In genomic region chr9:87498046-87498815, GRCh38 we compare ENCODE assay signal across 8 cellular contexts. TPM values are rescaled to one million over a fixed set of nuclear protein-coding genes. Genes with fewer than 3 reads are reported as not detected.
A peak's percentile ranks its signal among the peaks of the same experiment; 100 is the strongest.
DNase-seq lines count a peak whose midpoint lies in the region; ATAC-seq and TF ChIP-seq lines count a peak whose summit lies in the region.

No MANE protein-coding gene starts in this region.

- H3K4me3 Mint-ChIP-seq in CD14-positive monocyte, result peak overlapping the region; percentile 97 to 100
- peak overlapping the region; percentile 67 for H3K4me3 Mint-ChIP-seq in activated naive CD8-positive, alpha-beta T cell treated with anti-CD3 and anti-CD28 coated beads, Interleukin-2, amount 50 U/mL, for 24 hours

- peak; percentile 11 for TF ChIP-seq CTCF in CD14-positive monocyte (IDR thresholded peaks at IDR 0.05)

- peak overlapping the region; percentile 90 to 96 (median 91) for H3K27ac Mint-ChIP-seq in CD14-positive monocyte
- no peak overlapping the region for H3K27ac Mint-ChIP-seq in activated naive CD8-positive, alpha-beta T cell treated with anti-CD3 and anti-CD28 coated beads, Interleukin-2, amount 50 U/mL, for 24 hours

- peaks cover 0 to 3% (median 0%) of the 10 kb centered on the region in 7 donors for H3K9me3 Mint-ChIP-seq in CD14-positive monocyte
- H3K9me3 Mint-ChIP-seq in activated naive CD8-positive, alpha-beta T cell treated with anti-CD3 and anti-CD28 coated beads, Interleukin-2, amount 50 U/mL, for 24 hours, result peaks cover 4% of the 10 kb centered on the region

- ATAC-seq in GM19035 (IDR thresholded peaks at IDR 0.05; ENCODE audit: unreplicated experiment) (peak; percentile 26), left ventricle myocardium superior (peak; percentile 77), GM18517 (IDR thresholded peaks at IDR 0.05; ENCODE audit: unreplicated experiment) (no peak)
- no peak for ATAC-seq in activated naive CD8-positive, alpha-beta T cell treated with anti-CD3 and anti-CD28 coated beads, Interleukin-2, amount 50 U/mL, for 24 hours

- H3K27me3 Mint-ChIP-seq in CD14-positive monocyte (ENCODE audit: low read depth in 3 of 3), result peaks cover 3 to 6% (median 5%) of the 10 kb centered on the region in 3 donors
- H3K27me3 Mint-ChIP-seq in activated naive CD8-positive, alpha-beta T cell treated with anti-CD3 and anti-CD28 coated beads, Interleukin-2, amount 50 U/mL, for 24 hours, result peaks cover 46% of the 10 kb centered on the region

- H3K36me3 Mint-ChIP-seq in CD14-positive monocyte, result peaks cover 18 to 27% of the 10 kb centered on the region in 2 donors
- no peaks in the 10 kb centered on the region for H3K36me3 Mint-ChIP-seq in activated naive CD8-positive, alpha-beta T cell treated with anti-CD3 and anti-CD28 coated beads, Interleukin-2, amount 50 U/mL, for 24 hours (ENCODE audit: low read depth)

- peaks cover 73% of the 10 kb centered on the region for H3K4me1 Mint-ChIP-seq in CD14-positive monocyte
- H3K4me1 Mint-ChIP-seq in activated naive CD8-positive, alpha-beta T cell treated with anti-CD3 and anti-CD28 coated beads, Interleukin-2, amount 50 U/mL, for 24 hours, result peaks cover 35% of the 10 kb centered on the region

- DNase-seq in CD14-positive monocyte (ENCODE audit: low spot score) (no peak), HuH-7 (ENCODE audit: low spot score) (peak; percentile 72), left ventricle myocardium superior (peak; percentile 63), pons (ENCODE audit: low spot score) (peak; percentile 15), activated gamma-delta T cell treated with Interleukin-2 at 50 U/mL for 16 hours (no peak)
- peak; percentile 10 for DNase-seq in activated naive CD8-positive, alpha-beta T cell treated with anti-CD3 and anti-CD28 coated beads, Interleukin-2, amount 50 U/mL, for 24 hours

- intact Hi-C loops in CD14-positive monocyte (cut with micrococcal nuclease) (loop anchor here in 1 of 2 donors (5.0 to 10.0 kb wide), 4 partner anchors 91 to 217 kb away; no protein-coding TSS in a partner anchor), left ventricle myocardium superior (cut with micrococcal nuclease) (no loop called here)

RNA-seq across cellular contexts. Expression of gene DAPK1, which starts 0.6 kb away (rescaled TPM):
- 10 to 100 TPM; 24.1 to 44.4 TPM for polyA plus RNA-seq in CD14-positive monocyte
- total RNA-seq in left ventricle myocardium superior, result 10.2 TPM

Comparison
In these comparisons a context has a peak if more than half of its experiments do, and no peak if none do; other contexts are left out.
1. DNase-seq: peak in HuH-7 (single experiment), activated naive CD8-positive, alpha-beta T cell treated with anti-CD3 and anti-CD28 coated beads, Interleukin-2, amount 50 U/mL, for 24 hours (single experiment), left ventricle myocardium superior (single experiment) and pons (single experiment); none in CD14-positive monocyte (single experiment) and activated gamma-delta T cell treated with Interleukin-2 at 50 U/mL for 16 hours (single experiment).
2. ATAC-seq: peak in GM19035 (single experiment) and left ventricle myocardium superior (single experiment); none in activated naive CD8-positive, alpha-beta T cell treated with anti-CD3 and anti-CD28 coated beads, Interleukin-2, amount 50 U/mL, for 24 hours (single experiment) and GM18517 (single experiment).